Comparison of ENCODE assay signal across 26 cellular contexts in genomic region chr12:20628999-20629398, GRCh38.
DNase-seq lines count a peak whose midpoint lies in the region; ATAC-seq, FAIRE-seq and TF ChIP-seq lines count a peak whose summit lies in the region.
"Had no signal": no experiment of that assay in that cellular context is flagged by ENCODE, and none has a peak within 500 bp of the region (broad histone marks: within the 10 kb centered on the region; RNA-seq: fewer than 3 reads in every experiment).

No MANE protein-coding gene starts in this region.

- H2BK5ac ChIP-seq in H1 (ENCODE audit: low read depth, low read length) (no peak overlapping the region), neuronal stem cell (ENCODE audit: low read length) (no peak overlapping the region)

- H3K4me1 ChIP-seq in heart right ventricle (peaks cover 3 to 42% (median 21%) of the 10 kb centered on the region in 9 donors), H1 (replicated peaks in 1 of 4; ENCODE audit: control insufficient read depth in 3 of 4, insufficient read depth in 4 of 4, low read length in 3 of 4) (peaks cover 0 to 8% (median 6%) of the 10 kb centered on the region in 4 experiments; a peak in 4 of 7 replicates), neuronal stem cell (ENCODE audit: control insufficient read depth in 2 of 2, insufficient read depth in 1 of 2, low read depth in 1 of 2, low read length in 2 of 2) (peaks cover 0 to 4% of the 10 kb centered on the region in 2 donors), transverse colon (peaks cover 6 to 53% (median 27%) of the 10 kb centered on the region in 4 donors)
- H3K4me1 ChIP-seq: BE2C, gastrocnemius medialis had no signal

- peaks cover 0 to 43% (median 0%) of the 10 kb centered on the region in 9 donors for H3K36me3 ChIP-seq in heart right ventricle
- H3K36me3 ChIP-seq in H1 (ENCODE audit: control insufficient read depth in 2 of 4, insufficient read depth in 4 of 4, low read length in 3 of 4): no peaks in the 10 kb centered on the region
- H3K36me3 ChIP-seq in neuronal stem cell (replicated peaks in 1 of 2; ENCODE audit: control insufficient read depth in 2 of 2, insufficient read depth in 2 of 2, low read length in 2 of 2): no peaks in the 10 kb centered on the region
- peaks cover 0 to 5% (median 0%) of the 10 kb centered on the region in 4 donors for H3K36me3 ChIP-seq in transverse colon
- H3K36me3 ChIP-seq: BE2C, esophagus squamous epithelium, gastrocnemius medialis had no signal

- H3K18ac ChIP-seq in H1 (ENCODE audit: extremely low read depth, low read length) (no peak overlapping the region), neuronal stem cell (ENCODE audit: low read length) (no peak overlapping the region)

- H3K27ac ChIP-seq in heart right ventricle: peak overlapping the region in 6 of 10 donors; percentile 19 to 58 (median 36)
- H3K27ac ChIP-seq in H1 (ENCODE audit: low read depth, low read length): no peak overlapping the region
- H3K27ac ChIP-seq in neuronal stem cell (replicated peaks; ENCODE audit: low read length): no peak overlapping the region
- peak overlapping the region; percentile 63 to 73 (median 66) for H3K27ac ChIP-seq in transverse colon
- H3K27ac ChIP-seq: gastrocnemius medialis had no signal

- no peak overlapping the region for H4K8ac ChIP-seq in H1 (ENCODE audit: extremely low read depth, insufficient read depth, low read length)
- H4K8ac ChIP-seq in neuronal stem cell (ENCODE audit: low read depth, low read length): no peak overlapping the region

- H2BK20ac ChIP-seq in H1 (ENCODE audit: low read length): no peak overlapping the region

- TF ChIP-seq EP300 in H1 (IDR thresholded peaks at IDR 0.05; ENCODE audit: borderline replicate concordance in 1 of 2, low read depth in 2 of 2, low read length in 2 of 2) (no peak), transverse colon (IDR thresholded peaks at IDR 0.05; ENCODE audit: low read depth) (no peak)

- POLR2A ChIA-PET in H1 (lab: Charles Lee; ENCODE audit: partially characterized antibody): no interaction called here

- intact Hi-C loops in heart right ventricle (cut with DNase I): loop anchor here in 2 of 10 donors (10.0 kb wide), 2 partner anchors 714 to 874 kb away; no protein-coding TSS in a partner anchor
- intact Hi-C loops in cardiac septum (cut with DNase I): no loop called here
- intact Hi-C loops in transverse colon (cut with DNase I; ENCODE audit: low total_unique reads): no loop called here

- no peak overlapping the region for H2BK15ac ChIP-seq in H1 (ENCODE audit: low read length)
- no peak overlapping the region for H2BK15ac ChIP-seq in neuronal stem cell (ENCODE audit: low read length)

- H4K91ac ChIP-seq in H1 (replicated peaks; ENCODE audit: insufficient read length, low read length) (no peak overlapping the region), neuronal stem cell (ENCODE audit: low read depth, low read length, poor library complexity) (no peak overlapping the region)

- H3K23ac ChIP-seq in H1 (ENCODE audit: insufficient read length) (no peak overlapping the region), neuronal stem cell (ENCODE audit: low read depth, low read length, poor library complexity) (no peak overlapping the region)

- H3K4me3 ChIP-seq in heart right ventricle (no peak overlapping the region), H1 (ENCODE audit: extremely low read depth in 1 of 4, insufficient read depth in 2 of 4, low read depth in 3 of 4, low read length in 4 of 4) (no peak overlapping the region), neuronal stem cell (ENCODE audit: low read length in 2 of 2) (no peak overlapping the region), transverse colon (no peak overlapping the region)
- H3K4me3 ChIP-seq: esophagus squamous epithelium, gastrocnemius medialis had no signal

- TF ChIP-seq RAD21 in H1 (IDR thresholded peaks at IDR 0.05 in 1 of 2, conservative IDR thresholded peaks at IDR 0.05 in 1 of 2; ENCODE audit: low read depth in 2 of 2, low read length in 2 of 2): no peak

- no peak overlapping the region for H3K14ac ChIP-seq in H1 (ENCODE audit: insufficient read length)
- no peak overlapping the region for H3K14ac ChIP-seq in neuronal stem cell (ENCODE audit: low read length)

- no peak overlapping the region for H2BK120ac ChIP-seq in H1 (replicated peaks; ENCODE audit: low read depth, low read length)
- no peak overlapping the region for H2BK120ac ChIP-seq in neuronal stem cell (ENCODE audit: low read depth, low read length)

- H3K56ac ChIP-seq in H1 (replicated peaks; ENCODE audit: insufficient read length, low read depth, low read length): no peak overlapping the region

- no peak for TF ChIP-seq CTCF in heart right ventricle (IDR thresholded peaks at IDR 0.05)
- no peak for TF ChIP-seq CTCF in H1 (IDR thresholded peaks at IDR 0.05; ENCODE audit: control extremely low read depth in 1 of 3, insufficient read depth in 1 of 3, low read depth in 1 of 3, low read length in 3 of 3)
- TF ChIP-seq CTCF in transverse colon (IDR thresholded peaks at IDR 0.05): no peak

- no peaks in the 10 kb centered on the region for H4K20me1 ChIP-seq in H1 (replicated peaks in 1 of 2; ENCODE audit: control insufficient read depth in 1 of 2, insufficient read depth in 2 of 2, low read length in 2 of 2)

- CTCF ChIA-PET in H1 (lab: Charles Lee; ENCODE audit: partially characterized antibody): interaction anchor here (1.3 kb wide), 1 partner anchor 142 kb away, joined by 4 read pairs; no protein-coding TSS in a partner anchor

- FAIRE-seq in H1 (lab: Jason Lieb, UNC): no peak
- FAIRE-seq: A204.1 had no signal

- 55 to 56% methylated on average over 4 of the region's 4 CpGs for WGBS in heart right ventricle, 2 donors
- 87% methylated on average over 4 of the region's 4 CpGs; no CpG with 5 or more reads in 1 of the 2 experiments for WGBS in H1 (ENCODE audit: extremely low coverage in 1 of 2, insufficient coverage in 1 of 2, insufficient read length in 1 of 2, insufficient replicate concordance in 2 of 2, low coverage in 1 of 2, low lambda C conversion rate in 2 of 2, missing lambda C conversion rate in 1 of 2), 2 experiments
- WGBS in neuronal stem cell (ENCODE audit: extremely low coverage in 2 of 2, insufficient read length in 2 of 2, insufficient replicate concordance in 1 of 2), 2 donors: no CpG with 5 or more reads among the region's 4 CpGs
- WGBS in transverse colon (ENCODE audit: low coverage in 1 of 2), 2 donors: 44 to 59% methylated on average over 4 of the region's 4 CpGs

- H2AK5ac ChIP-seq in H1 (ENCODE audit: low read depth, low read length) (no peak overlapping the region), neuronal stem cell (ENCODE audit: low read depth, low read length) (no peak overlapping the region)

- in situ Hi-C loops in transverse colon (cut with MboI; ENCODE audit: low pct_ligation_motif_present in 1 of 4, low pct_unique_long_range_greater_than_20kb in 1 of 4, low sequenced_read_pairs in 3 of 4): no loop called here

- DNase-seq in heart right ventricle: no peak
- no peak for DNase-seq in cardiac septum (ENCODE audit: low spot score)
- no peak for DNase-seq in H1 (ENCODE audit: low read depth in 1 of 2, low spot score in 2 of 2)
- no peak for DNase-seq in neuronal stem cell (ENCODE audit: low spot score)
- DNase-seq in transverse colon: no peak
- no peak for DNase-seq in NCI-H446 (lab: John Stamatoyannopoulos, UW)
- no peak for DNase-seq in SHP77 treated with DMSO at 0.1 percent for 48 hours (lab: John Stamatoyannopoulos, UW)
- DNase-seq: activated CD8-positive, alpha-beta T cell treated with anti-CD3 and anti-CD28 coated beads, Interleukin-2, amount 10 ng/mL, durations not matched to agents 7 days and 5 days; activated gamma-delta T cell treated with Interleukin-2 at 50 U/mL for 16 hours; activated naive CD8-positive, alpha-beta T cell treated with anti-CD3 and anti-CD28 coated beads, Interleukin-2, amount 50 U/mL, for 24 hours; BE2C; DMS79; effector memory CD4-positive, alpha-beta T cell; esophagus squamous epithelium; GF-D8; H9; NCI-H1105; NCI-H2029; NCI-H2227 treated with DMSO at 0.1 percent for 48 hours; NCI-H774; stimulated activated CD4-positive, alpha-beta T cell treated with anti-CD3 and anti-CD28 coated beads, Interleukin-15, amount 100 ng/mL, for 24 hours; stimulated activated naive CD8-positive, alpha-beta T cell treated with anti-CD3 and anti-CD28 coated beads, Interleukin-15, Interleukin-2, amounts not matched to agents 100 U/mL and 50 U/mL, for 24 hours; T-helper 2 cell had no signal

- H3K9ac ChIP-seq in H1 (replicated peaks in 1 of 4; ENCODE audit: extremely low read depth in 1 of 4, low read depth in 3 of 4, low read length in 3 of 4) (no peak overlapping the region), neuronal stem cell (ENCODE audit: low read depth, low read length, poor library complexity) (no peak overlapping the region)

- no peaks in the 10 kb centered on the region for H3K79me1 ChIP-seq in H1 (ENCODE audit: low read depth, low read length)
- H3K79me1 ChIP-seq in neuronal stem cell (ENCODE audit: low read depth, low read length): no peaks in the 10 kb centered on the region

- H2BK12ac ChIP-seq in H1 (ENCODE audit: low read depth, low read length): no peak overlapping the region
- no peak overlapping the region for H2BK12ac ChIP-seq in neuronal stem cell (ENCODE audit: low read length)

- no peaks in the 10 kb centered on the region for H3K79me2 ChIP-seq in H1 (ENCODE audit: control insufficient read depth in 1 of 2, insufficient read depth in 2 of 2, low read length in 2 of 2)

- H2AFZ ChIP-seq in H1 (ENCODE audit: low read length) (peak overlapping the region; percentile 12; the same call in 1 of the 2 replicates), neuronal stem cell (ENCODE audit: low read length) (peak overlapping the region; percentile 51)

- H3K4me2 ChIP-seq in H1 (ENCODE audit: insufficient read depth in 1 of 2, low read depth in 2 of 2, low read length in 2 of 2) (no peak overlapping the region), neuronal stem cell (ENCODE audit: insufficient read depth, low read length, poor library complexity, severe bottlenecking) (no peak overlapping the region)

- H3K27me3 ChIP-seq in heart right ventricle: no peaks in the 10 kb centered on the region
- H3K27me3 ChIP-seq in H1 (replicated peaks in 1 of 4; ENCODE audit: control insufficient read depth in 3 of 4, extremely low read depth in 1 of 4, insufficient read depth in 3 of 4, low read length in 3 of 4): no peaks in the 10 kb centered on the region
- no peaks in the 10 kb centered on the region for H3K27me3 ChIP-seq in neuronal stem cell (ENCODE audit: control insufficient read depth in 3 of 3, insufficient read depth in 3 of 3, low read depth in 1 of 3, low read length in 3 of 3)
- no peaks in the 10 kb centered on the region for H3K27me3 ChIP-seq in transverse colon
- H3K27me3 ChIP-seq: BE2C, esophagus squamous epithelium, gastrocnemius medialis had no signal

- no peak for ATAC-seq in heart right ventricle
- ATAC-seq in GM19395 (IDR thresholded peaks at IDR 0.05; ENCODE audit: unreplicated experiment): no peak
- ATAC-seq: activated CD8-positive, alpha-beta T cell treated with anti-CD3 and anti-CD28 coated beads, Interleukin-2, amount 10 ng/mL, durations not matched to agents 7 days and 5 days; activated naive CD8-positive, alpha-beta T cell treated with anti-CD3 and anti-CD28 coated beads, Interleukin-2, amount 50 U/mL, for 24 hours; stimulated activated naive CD8-positive, alpha-beta T cell treated with anti-CD3 and anti-CD28 coated beads, Interleukin-15, Interleukin-2, amounts not matched to agents 100 U/mL and 50 U/mL, for 24 hours had no signal

- H3K9me3 ChIP-seq in heart right ventricle (no peaks in the 10 kb centered on the region), H1 (ENCODE audit: insufficient read depth in 2 of 2, low read depth in 1 of 2, low read length in 1 of 2) (no peaks in the 10 kb centered on the region), neuronal stem cell (replicated peaks in 1 of 2; ENCODE audit: control insufficient read depth in 2 of 2, insufficient read depth in 1 of 2, low read depth in 1 of 2, low read length in 2 of 2) (no peaks in the 10 kb centered on the region), transverse colon (no peaks in the 10 kb centered on the region)
- H3K9me3 ChIP-seq: BE2C, esophagus squamous epithelium, gastrocnemius medialis had no signal

- H4K5ac ChIP-seq in H1 (ENCODE audit: insufficient read length, low read depth, low read length): no peak overlapping the region

- TF ChIP-seq POLR2A in H1 (IDR thresholded peaks at IDR 0.05; ENCODE audit: control extremely low read depth in 1 of 2, low read depth in 2 of 2, low read length in 2 of 2): no peak
- no peak for TF ChIP-seq POLR2A in transverse colon (IDR thresholded peaks at IDR 0.05)

- H3K4ac ChIP-seq in H1 (replicated peaks; ENCODE audit: insufficient read length, low read depth, low read length) (no peak overlapping the region), neuronal stem cell (ENCODE audit: low read length) (no peak overlapping the region)

- no peaks in the 10 kb centered on the region for H3K23me2 ChIP-seq in H1 (ENCODE audit: low read depth, low read length)

Comparison
In these comparisons a context has a peak if more than half of its experiments do, and no peak if none do; other contexts are left out.
1. H3K27ac ChIP-seq: peak in heart right ventricle (6 of 10) and transverse colon (4 of 4); none in H1 (single experiment) and neuronal stem cell (single experiment).